In genomic region chr3:41572092-41572491, GRCh38 we compare ENCODE assay signal across 24 cellular contexts.
"Had no signal": no experiment of that assay in that cellular context is flagged by ENCODE, and none has a peak within 500 bp of the region (broad histone marks: within the 10 kb centered on the region; RNA-seq: fewer than 3 reads in every experiment).

No MANE protein-coding gene starts in this region.

- FAIRE-seq: HepG2 had no signal

- H3K27me3 ChIP-seq: MG63, Peyer's patch, SJSA1 had no signal

- H2AFZ ChIP-seq: PC-9 had no signal

- H3K4me1 ChIP-seq: Peyer's patch, SJSA1 had no signal

- DNase-seq: IMR-90; Karpas-422; KG1; MG63; NCI-H1092; NCI-H1105 treated with DMSO at 0.1 percent for 48 hours; NCI-H1417 treated with DMSO at 0.1 percent for 48 hours; NCI-H146; NCI-H1694 treated with DMSO at 0.1 percent for 48 hours; NCI-H1930; NCI-H2081; NCI-H2107; NCI-H2227 treated with DMSO at 0.1 percent for 48 hours; NCI-H524; NCI-H526 treated with DMSO at 0.1 percent for 48 hours; NCI-H774; NK-92 treated with Interleukin-12 subunit alpha and Interleukin-12 subunit beta, amount 100 ng/mL, for 24 hours; PC-9; Peyer's patch; Right ventricle myocardium superior; SIG-M5 had no signal

- H3K27ac ChIP-seq: PC-9, Peyer's patch, SJSA1, SK-N-MC had no signal

- H3K4me3 ChIP-seq: MG63, PC-9, Peyer's patch, SJSA1, SK-N-MC had no signal

- H3K4me2 ChIP-seq: PC-9 had no signal

- ATAC-seq: HepG2 had no signal

- H3K9me3 ChIP-seq: MG63, Peyer's patch, SJSA1 had no signal

- H3K36me3 ChIP-seq: MG63, Peyer's patch, SJSA1 had no signal
